1 cellular context compared by ENCODE assay signal in the genomic region with DNA sequence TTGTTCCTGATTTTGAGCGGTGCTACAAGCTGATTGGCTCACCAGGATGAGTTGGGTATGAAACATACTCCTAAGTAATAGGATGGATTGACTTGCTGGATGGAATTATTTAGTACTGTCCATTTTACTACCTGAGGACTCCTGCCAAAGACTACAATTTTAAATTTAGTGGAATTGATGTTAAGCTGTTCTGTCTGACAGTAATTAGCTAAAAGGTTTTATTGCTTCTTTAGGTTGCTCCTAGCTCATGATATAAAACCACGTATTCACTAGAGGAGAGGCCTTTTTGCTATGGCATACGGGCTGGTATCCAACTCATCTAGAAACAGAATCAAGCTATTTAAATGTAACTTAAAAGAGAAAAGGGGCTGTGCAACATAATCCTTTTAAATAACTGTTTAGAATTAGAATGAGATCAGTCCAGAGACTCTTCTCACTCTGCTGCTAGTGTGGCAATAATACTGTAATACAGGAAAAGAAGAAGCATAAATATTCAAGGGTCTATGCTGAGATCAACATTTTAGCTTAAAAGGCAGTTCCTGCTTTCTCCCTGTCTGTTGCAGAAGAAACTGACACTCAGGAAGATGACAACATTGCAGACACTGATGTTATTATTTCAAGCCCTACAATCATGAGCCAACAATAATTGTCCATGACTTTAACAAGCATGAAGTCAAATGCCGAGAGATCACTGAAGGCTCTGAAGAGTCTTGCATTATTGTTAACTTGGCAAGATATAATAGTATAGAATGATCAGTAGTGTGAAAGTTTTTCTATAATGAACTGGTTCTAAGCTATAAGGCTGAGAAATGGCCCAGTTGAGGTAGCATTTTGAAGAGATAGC.
TF ChIP-seq lines count a peak whose summit lies in the region.

No MANE protein-coding gene starts in this region.

TF ChIP-seq in WTC11, 78 proteins besides CTCF, POLR2A, EP300 and RAD21 (continued from another document):
- TF ChIP-seq, protein P1, sequence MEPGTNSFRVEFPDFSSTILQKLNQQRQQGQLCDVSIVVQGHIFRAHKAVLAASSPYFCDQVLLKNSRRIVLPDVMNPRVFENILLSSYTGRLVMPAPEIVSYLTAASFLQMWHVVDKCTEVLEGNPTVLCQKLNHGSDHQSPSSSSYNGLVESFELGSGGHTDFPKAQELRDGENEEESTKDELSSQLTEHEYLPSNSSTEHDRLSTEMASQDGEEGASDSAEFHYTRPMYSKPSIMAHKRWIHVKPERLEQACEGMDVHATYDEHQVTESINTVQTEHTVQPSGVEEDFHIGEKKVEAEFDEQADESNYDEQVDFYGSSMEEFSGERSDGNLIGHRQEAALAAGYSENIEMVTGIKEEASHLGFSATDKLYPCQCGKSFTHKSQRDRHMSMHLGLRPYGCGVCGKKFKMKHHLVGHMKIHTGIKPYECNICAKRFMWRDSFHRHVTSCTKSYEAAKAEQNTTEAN (CRISPR knock-in tag; IDR thresholded peaks at IDR 0.05), result no peak
- TF ChIP-seq ZBTB21 (CRISPR knock-in tag; IDR thresholded peaks at IDR 0.05; ENCODE audit: borderline replicate concordance) (no peak), JAZF1 (CRISPR knock-in tag; IDR thresholded peaks at IDR 0.05) (no peak), KAT7 (CRISPR knock-in tag; IDR thresholded peaks at IDR 0.05; ENCODE audit: borderline replicate concordance) (no peak), TCF7 (CRISPR knock-in tag; IDR thresholded peaks at IDR 0.05; ENCODE audit: low read depth) (no peak), NR1H2 (CRISPR knock-in tag; IDR thresholded peaks at IDR 0.05) (no peak)
TF ChIP-seq in WTC11: peak in this region for 0.
